Comparison of ENCODE assay signal across 1 cellular context in genomic region chr9:33164138-33164809, GRCh38.
TF ChIP-seq lines count a peak whose summit lies in the region.

No MANE protein-coding gene starts in this region.

TF ChIP-seq in GM12878, 131 proteins besides CTCF, POLR2A, EP300 and RAD21 (continued from another document and continues in another):
- TF ChIP-seq E2F4 (IDR thresholded peaks at IDR 0.05; ENCODE audit: low read depth, low read length) (0 out of 2 replicates have a peak, but pooled peaks have one; percentile 11), TBL1XR1 (IDR thresholded peaks at IDR 0.05; ENCODE audit: low read depth, low read length) (peak; percentile 94), BHLHE40 (IDR thresholded peaks at IDR 0.05; ENCODE audit: borderline replicate concordance in 1 of 2, low read depth in 2 of 2, low read length in 1 of 2) (peak; percentile 22 to 40; a peak in 2 of 4 replicates), HCFC1 (IDR thresholded peaks at IDR 0.05; ENCODE audit: low read length) (no peak), RAD51 (IDR thresholded peaks at IDR 0.05) (no peak), SUPT20H (IDR thresholded peaks at IDR 0.05; ENCODE audit: borderline replicate concordance, control insufficient read depth, low read depth, low read length) (no peak), DPF2 (IDR thresholded peaks at IDR 0.05) (peak; percentile 53; the same call in 1 of the 2 replicates), SKIL (IDR thresholded peaks at IDR 0.05; ENCODE audit: low read depth, poor library complexity, severe bottlenecking) (peak; percentile 81), MXI1 (IDR thresholded peaks at IDR 0.05; ENCODE audit: low read depth, low read length) (0 out of 2 replicates have a peak, but pooled peaks have one; percentile 32), ZBTB40 (IDR thresholded peaks at IDR 0.05; ENCODE audit: borderline replicate concordance) (0 out of 2 replicates have a peak, but pooled peaks have one; percentile 11), RELA (IDR thresholded peaks at IDR 0.05; ENCODE audit: borderline replicate concordance, partially characterized antibody) (peak; percentile 45), NFYA (IDR thresholded peaks at IDR 0.05; ENCODE audit: borderline replicate concordance, low read depth, low read length) (no peak), ZNF622 (IDR thresholded peaks at IDR 0.05) (no peak), GATAD2B (conservative IDR thresholded peaks at IDR 0.05; ENCODE audit: low read depth) (peak; percentile 65), CREM (IDR thresholded peaks at IDR 0.05; ENCODE audit: low read depth) (peak; percentile 62; the same call in 1 of the 2 replicates), ZNF217 (IDR thresholded peaks at IDR 0.05) (no peak), ETV6 (conservative IDR thresholded peaks at IDR 0.05 in 1 of 2, IDR thresholded peaks at IDR 0.05 in 1 of 2; ENCODE audit: borderline replicate concordance in 1 of 2, low read depth in 1 of 2) (peak in 1 of 2 experiments; percentile 32; a peak in 1 of 4 replicates), IRF5 (IDR thresholded peaks at IDR 0.05; ENCODE audit: borderline replicate concordance) (no peak), MTA2 (IDR thresholded peaks at IDR 0.05; ENCODE audit: low read depth) (peak; percentile 81), KLF5 (IDR thresholded peaks at IDR 0.05; ENCODE audit: partially characterized antibody) (no peak), CHD2 (IDR thresholded peaks at IDR 0.05; ENCODE audit: borderline replicate concordance, low read depth, low read length) (0 out of 2 replicates have a peak, but pooled peaks have one; percentile 15), RB1 (IDR thresholded peaks at IDR 0.05; ENCODE audit: borderline replicate concordance) (no peak), SRF (IDR thresholded peaks at IDR 0.05; ENCODE audit: low read depth in 2 of 2, low read length in 2 of 2) (no peak), NKRF (conservative IDR thresholded peaks at IDR 0.05) (0 out of 2 replicates have a peak, but pooled peaks have one; percentile 16), ZBED1 (IDR thresholded peaks at IDR 0.05; ENCODE audit: borderline replicate concordance) (0 out of 2 replicates have a peak, but pooled peaks have one; percentile 33), ZBTB11 (CRISPR knock-in tag; IDR thresholded peaks at IDR 0.05) (no peak), SMAD1 (IDR thresholded peaks at IDR 0.05; ENCODE audit: low read depth, partially characterized antibody) (no peak), JUND (IDR thresholded peaks at IDR 0.05; ENCODE audit: low read depth, low read length) (no peak), ELK1 (IDR thresholded peaks at IDR 0.05; ENCODE audit: low read depth, low read length) (no peak), STAT3 (IDR thresholded peaks at IDR 0.05; ENCODE audit: low read depth, low read length) (no peak), ZNF687 (IDR thresholded peaks at IDR 0.05) (peak; percentile 21; the same call in 1 of the 2 replicates), BCL3 (IDR thresholded peaks at IDR 0.05; ENCODE audit: borderline replicate concordance, insufficient read depth, low read depth, low read length, poor library complexity, severe bottlenecking) (peak; percentile 24), ZSCAN29 (IDR thresholded peaks at IDR 0.05) (no peak), BACH1 (IDR thresholded peaks at IDR 0.05; ENCODE audit: borderline replicate concordance) (peak; percentile 9; the same call in 1 of the 2 replicates), ZZZ3 (IDR thresholded peaks at IDR 0.05; ENCODE audit: control insufficient read depth, insufficient read length, low read depth) (no peak), MTA3 (IDR thresholded peaks at IDR 0.05; ENCODE audit: borderline replicate concordance, low read length) (no peak), JUNB (IDR thresholded peaks at IDR 0.05) (no peak)
